Comparison of ENCODE assay signal across 1 cellular context in genomic region chr6:149860834-149861602, GRCh38.
A peak's percentile ranks its signal among the peaks of the same experiment; 100 is the strongest.
TF ChIP-seq lines count a peak whose summit lies in the region.

No MANE protein-coding gene starts in this region.

TF ChIP-seq in HepG2, 621 proteins besides CTCF, POLR2A, EP300 and RAD21 (continued from another document and continues in another):
- TF ChIP-seq AHDC1 (CRISPR knock-in tag; IDR thresholded peaks at IDR 0.05; ENCODE audit: borderline replicate concordance): peak; percentile 91
- TF ChIP-seq KDM5B (CRISPR knock-in tag; IDR thresholded peaks at IDR 0.05; ENCODE audit: borderline replicate concordance): peak; percentile 65; the same call in 1 of the 2 replicates
- TF ChIP-seq HDAC1 (CRISPR knock-in tag; IDR thresholded peaks at IDR 0.05): peak; percentile 89
- peak; percentile 96 for TF ChIP-seq CEBPG (CRISPR knock-in tag; IDR thresholded peaks at IDR 0.05)
- peak; percentile 56 for TF ChIP-seq ZNF770 (CRISPR knock-in tag; IDR thresholded peaks at IDR 0.05)
- TF ChIP-seq MXI1 (IDR thresholded peaks at IDR 0.05; ENCODE audit: borderline replicate concordance, low read depth, low read length): peak; percentile 83; the same call in 1 of the 3 replicates
- TF ChIP-seq MAX (IDR thresholded peaks at IDR 0.05): peak; percentile 80
- peak; percentile 95 for TF ChIP-seq GATAD2A (CRISPR knock-in tag; IDR thresholded peaks at IDR 0.05)
- TF ChIP-seq MTERF4 (CRISPR knock-in tag; IDR thresholded peaks at IDR 0.05): 0 out of 2 replicates have a peak, but pooled peaks have one; percentile 19
- TF ChIP-seq REL (CRISPR knock-in tag; conservative IDR thresholded peaks at IDR 0.05): no peak
- TF ChIP-seq ZNF569 (CRISPR knock-in tag; IDR thresholded peaks at IDR 0.05; ENCODE audit: borderline replicate concordance): no peak
- no peak for TF ChIP-seq ZNF33B (CRISPR knock-in tag; IDR thresholded peaks at IDR 0.05)
- peak; percentile 80 for TF ChIP-seq SOX13 (IDR thresholded peaks at IDR 0.05)
- peak in 1 of 2 experiments; percentile 97; a peak in 3 of 4 replicates for TF ChIP-seq SOX13 (CRISPR knock-in tag; conservative IDR thresholded peaks at IDR 0.05 in 1 of 2, IDR thresholded peaks at IDR 0.05 in 1 of 2)
- peak; percentile 92 for TF ChIP-seq SALL1 (CRISPR knock-in tag; IDR thresholded peaks at IDR 0.05)
- no peak; the same call in 1 of the 2 replicates for TF ChIP-seq MEIS2 (CRISPR knock-in tag; IDR thresholded peaks at IDR 0.05)
- peak; percentile 40; the same call in 1 of the 2 replicates for TF ChIP-seq KAT8 (CRISPR knock-in tag; IDR thresholded peaks at IDR 0.05)
- TF ChIP-seq ZNF430 (CRISPR knock-in tag; IDR thresholded peaks at IDR 0.05): peak; percentile 78; the same call in 1 of the 2 replicates
- no peak for TF ChIP-seq ZNF703 (CRISPR knock-in tag; IDR thresholded peaks at IDR 0.05; ENCODE audit: borderline replicate concordance)
- no peak for TF ChIP-seq SATB2 (CRISPR knock-in tag; IDR thresholded peaks at IDR 0.05)
- TF ChIP-seq KDM5A (IDR thresholded peaks at IDR 0.05; ENCODE audit: borderline replicate concordance, low read length): no peak
- no peak for TF ChIP-seq ZNF333 (CRISPR knock-in tag; IDR thresholded peaks at IDR 0.05; ENCODE audit: borderline replicate concordance)
- no peak for TF ChIP-seq GTF2F1 (IDR thresholded peaks at IDR 0.05; ENCODE audit: low read length)
- TF ChIP-seq ZIK1 (CRISPR knock-in tag; IDR thresholded peaks at IDR 0.05; ENCODE audit: borderline replicate concordance, low read depth): no peak; the same call in 1 of the 2 replicates
- no peak for TF ChIP-seq YY1 (IDR thresholded peaks at IDR 0.05; ENCODE audit: insufficient read depth, insufficient replicate concordance, low read depth, low read length)
- TF ChIP-seq TOE1 (CRISPR knock-in tag; IDR thresholded peaks at IDR 0.05): no peak
- TF ChIP-seq AHR (CRISPR knock-in tag; IDR thresholded peaks at IDR 0.05): peak; percentile 95
- TF ChIP-seq SNRNP70 (IDR thresholded peaks at IDR 0.05; ENCODE audit: low read depth, low read length): no peak
- peak in 1 of 2 experiments; percentile 58; a peak in 1 of 4 replicates for TF ChIP-seq ATF4 (CRISPR knock-in tag; IDR thresholded peaks at IDR 0.05)
- no peak for TF ChIP-seq ZNF512B (CRISPR knock-in tag; IDR thresholded peaks at IDR 0.05; ENCODE audit: borderline replicate concordance)
- TF ChIP-seq ATF7-NPFF (CRISPR knock-in tag; IDR thresholded peaks at IDR 0.05; ENCODE audit: low read depth): no peak
- no peak for TF ChIP-seq TCF7L2 (IDR thresholded peaks at IDR 0.05; ENCODE audit: low read depth, low read length)
- TF ChIP-seq ISL2 (CRISPR knock-in tag; IDR thresholded peaks at IDR 0.05): peak; percentile 61
- no peak for TF ChIP-seq CENPT (CRISPR knock-in tag; IDR thresholded peaks at IDR 0.05; ENCODE audit: low read depth)
- TF ChIP-seq ZNF766 (CRISPR knock-in tag; IDR thresholded peaks at IDR 0.05; ENCODE audit: borderline replicate concordance): 0 out of 2 replicates have a peak, but pooled peaks have one; percentile 55
- TF ChIP-seq MBD4 (IDR thresholded peaks at IDR 0.05; ENCODE audit: borderline replicate concordance, low read length): no peak
- no peak for TF ChIP-seq HNRNPK (IDR thresholded peaks at IDR 0.05; ENCODE audit: low read depth, low read length, poor library complexity, severe bottlenecking)
- TF ChIP-seq SMAD1 (CRISPR knock-in tag; IDR thresholded peaks at IDR 0.05; ENCODE audit: borderline replicate concordance, low read depth): peak; percentile 72; the same call in 1 of the 2 replicates
- TF ChIP-seq CBX5 (CRISPR knock-in tag; IDR thresholded peaks at IDR 0.05; ENCODE audit: borderline replicate concordance): peak; percentile 0
- no peak for TF ChIP-seq TERF1 (CRISPR knock-in tag; IDR thresholded peaks at IDR 0.05)
- TF ChIP-seq TP53 (CRISPR knock-in tag; conservative IDR thresholded peaks at IDR 0.05): no peak; the same call in 1 of the 2 replicates
- no peak for TF ChIP-seq SP140L (CRISPR knock-in tag; IDR thresholded peaks at IDR 0.05; ENCODE audit: borderline replicate concordance)
- peak; percentile 84 for TF ChIP-seq ZBTB26 (CRISPR knock-in tag; IDR thresholded peaks at IDR 0.05; ENCODE audit: borderline replicate concordance)
- TF ChIP-seq ZXDC (CRISPR knock-in tag; IDR thresholded peaks at IDR 0.05): no peak
- TF ChIP-seq E2F1 (CRISPR knock-in tag; IDR thresholded peaks at IDR 0.05): no peak
